In genomic region chr11:115527534-115528125, GRCh38 we compare ENCODE assay signal across 11 cellular contexts. TPM values are rescaled to one million over a fixed set of nuclear protein-coding genes. Genes with fewer than 3 reads are reported as not detected.
DNase-seq lines count a peak whose midpoint lies in the region; ATAC-seq and TF ChIP-seq lines count a peak whose summit lies in the region.
"Had no signal": no experiment of that assay in that cellular context is flagged by ENCODE, and none has a peak within 500 bp of the region (broad histone marks: within the 10 kb centered on the region; RNA-seq: fewer than 3 reads in every experiment).

No MANE protein-coding gene starts in this region.

- BruUV-seq in PC-9 (replicated peaks; lab: Mats Ljungman, UMichigan), result no TSS peak

- H3K4me1 Mint-ChIP-seq in WTC11 (peaks cover 44% of the 10 kb centered on the region), mesothelial cell of epicardium (peaks cover 11% of the 10 kb centered on the region)

- peaks cover 4% of the 10 kb centered on the region; the same call in 1 of the 2 replicates for H4K20me1 ChIP-seq in PC-9 (ENCODE audit: insufficient read depth)

- no peaks in the 10 kb centered on the region for H3K4me1 ChIP-seq in PC-9 (replicated peaks; ENCODE audit: insufficient read depth)

- H2AFZ ChIP-seq in PC-9, result no peak overlapping the region

- peaks cover 29% of the 10 kb centered on the region; the same call in 1 of the 2 replicates for H3K27me3 ChIP-seq in PC-9 (ENCODE audit: insufficient read depth, low read depth)

- no peak for TF ChIP-seq CTCF in WTC11 (IDR thresholded peaks at IDR 0.05)
- TF ChIP-seq CTCF in mesothelial cell of epicardium (IDR thresholded peaks at IDR 0.05; ENCODE audit: unreplicated experiment), result no peak
- TF ChIP-seq CTCF in PC-9 (conservative IDR thresholded peaks at IDR 0.05), result no peak

- no peaks in the 10 kb centered on the region for H3K9me3 Mint-ChIP-seq in WTC11
- no peaks in the 10 kb centered on the region for H3K9me3 Mint-ChIP-seq in mesothelial cell of epicardium

- H3K4me3 ChIP-seq in PC-9, result no peak overlapping the region
- H3K4me3 ChIP-seq: SK-N-MC, thoracic aorta had no signal

- no peak overlapping the region for H3K4me2 ChIP-seq in PC-9

- H3K36me3 ChIP-seq in PC-9 (ENCODE audit: low read depth), result no peaks in the 10 kb centered on the region
- H3K36me3 ChIP-seq: thoracic aorta had no signal

- no peaks in the 10 kb centered on the region for H3F3A ChIP-seq in PC-9 (ENCODE audit: insufficient read depth, low read depth)

- no peaks in the 10 kb centered on the region for H3K36me3 Mint-ChIP-seq in WTC11
- H3K36me3 Mint-ChIP-seq in mesothelial cell of epicardium, result no peaks in the 10 kb centered on the region

- H3K27me3 Mint-ChIP-seq in WTC11 (ENCODE audit: low read depth) (no peaks in the 10 kb centered on the region), mesothelial cell of epicardium (ENCODE audit: low read depth) (peaks cover 5% of the 10 kb centered on the region)

- H3K79me2 ChIP-seq in PC-9 (ENCODE audit: low read depth), result no peaks in the 10 kb centered on the region

- H3K27ac Mint-ChIP-seq in WTC11 (peak overlapping the region; percentile 93), mesothelial cell of epicardium (peak overlapping the region; percentile 49)

- peak; percentile 71 for ATAC-seq in WTC11

- POLR2A ChIA-PET in WTC11 (lab: Charles Lee), result interaction anchor here (0.5 to 1.0 kb wide), 5 partner anchors 23 to 417 kb away, joined by 3 read pairs; partner anchors contain the start of gene CADM1
- POLR2A ChIA-PET in PC-9 (lab: Charles Lee; ENCODE audit: unreplicated experiment), result no interaction called here
- POLR2A ChIA-PET in HEK293T (lab: Yijun Ruan, JAX), result no interaction called here

- H3K9me3 ChIP-seq in PC-9 (ENCODE audit: insufficient read depth, low read depth), result no peaks in the 10 kb centered on the region
- H3K9me3 ChIP-seq: thoracic aorta had no signal

- no peaks in the 10 kb centered on the region for H3K9me2 ChIP-seq in PC-9 (ENCODE audit: insufficient read depth)

- H3K4me3 Mint-ChIP-seq in WTC11 (no peak overlapping the region), mesothelial cell of epicardium (no peak overlapping the region)

- CTCF ChIA-PET in WTC11 (lab: Charles Lee) (interaction anchor here (0.8 to 1.6 kb wide), 10 partner anchors 9 to 753 kb away, joined by 3 to 11 read pairs (median 4); partner anchors contain the start of gene CADM1), PC-9 (lab: Charles Lee) (no interaction called here), HEK293T (lab: Yijun Ruan, JAX) (interaction anchor here (0.7 to 0.8 kb wide), 2 partner anchors 23 to 108 kb away, joined by 3 read pairs; partner anchors contain the start of gene CADM1)

- H3K27ac ChIP-seq in PC-9, result no peak overlapping the region
- H3K27ac ChIP-seq: SK-N-MC, thoracic aorta had no signal

- intact Hi-C loops in PC-9 (cut with micrococcal nuclease; ENCODE audit: unreplicated experiment), result no loop called here

- DNase-seq in DMS153 treated with DMSO at 0.1 percent for 48 hours (lab: John Stamatoyannopoulos, UW; ENCODE audit: unreplicated experiment) (peak; percentile 66), NCI-H1105 treated with DMSO at 0.1 percent for 48 hours (lab: John Stamatoyannopoulos, UW) (peak; percentile 43), WTC11 (ENCODE audit: low spot score) (no peak), mesothelial cell of epicardium (ENCODE audit: low spot score in 2 of 2, unreplicated experiment in 2 of 2) (no peak), C1 segment of cervical spinal cord (lab: John Stamatoyannopoulos, UW) (no peak), PC-9 (no peak), NCI-H2227 (lab: John Stamatoyannopoulos, UW; ENCODE audit: unreplicated experiment) (no peak), HEK293T (ENCODE audit: extremely low spot score) (no peak)
- DNase-seq: activated naive CD4-positive, alpha-beta T cell treated with Interleukin-2 at 50 U/mL for 16 hours had no signal

TF ChIP-seq in WTC11, 78 proteins besides CTCF, POLR2A, EP300 and RAD21:
- 0 out of 2 replicates have a peak, but pooled peaks have one; percentile 22 for TF ChIP-seq SP1 (CRISPR knock-in tag; conservative IDR thresholded peaks at IDR 0.05)
- no peak for TF ChIP-seq HMGA2 (CRISPR knock-in tag; IDR thresholded peaks at IDR 0.05)

TF ChIP-seq in HEK293T, 16 proteins besides CTCF, POLR2A, EP300 and RAD21:
- TF ChIP-seq FOXM1 (IDR thresholded peaks at IDR 0.05; ENCODE audit: borderline replicate concordance) (no peak), ZNF384 (IDR thresholded peaks at IDR 0.05) (no peak), HDGF (IDR thresholded peaks at IDR 0.05; ENCODE audit: borderline replicate concordance) (no peak), CTBP1 (IDR thresholded peaks at IDR 0.05; ENCODE audit: borderline replicate concordance) (no peak)

RNA-seq across cellular contexts. Expression of gene CADM1, which starts 23.4 kb away (rescaled TPM):
- total RNA-seq in WTC11 (2021) (26.8 to 27.3 TPM (median 27.0 TPM) in 3 replicates), mesothelial cell of epicardium (57.9 to 64.9 TPM (median 60.9 TPM) in 3 replicates), PC-9 (2021) (not detected in 2 replicates)

Comparison
In these comparisons a context has a peak if more than half of its experiments do, and no peak if none do; other contexts are left out.
1. DNase-seq: peak in DMS153 treated with DMSO at 0.1 percent for 48 hours (single experiment) and NCI-H1105 treated with DMSO at 0.1 percent for 48 hours (single experiment); none in WTC11 (single experiment), mesothelial cell of epicardium (0 of 2), C1 segment of cervical spinal cord (0 of 14), PC-9 (0 of 2), NCI-H2227 (single experiment) and HEK293T (single experiment).
2. RNA of gene CADM1, which starts 23.4 kb away (total RNA-seq): 57.9 to 64.9 TPM in mesothelial cell of epicardium and 26.8 to 27.3 TPM in WTC11; not detected in PC-9; every median in the first group is over 10 times any median in the second.